Comparison of ENCODE assay signal across 19 cellular contexts in the genomic region with DNA sequence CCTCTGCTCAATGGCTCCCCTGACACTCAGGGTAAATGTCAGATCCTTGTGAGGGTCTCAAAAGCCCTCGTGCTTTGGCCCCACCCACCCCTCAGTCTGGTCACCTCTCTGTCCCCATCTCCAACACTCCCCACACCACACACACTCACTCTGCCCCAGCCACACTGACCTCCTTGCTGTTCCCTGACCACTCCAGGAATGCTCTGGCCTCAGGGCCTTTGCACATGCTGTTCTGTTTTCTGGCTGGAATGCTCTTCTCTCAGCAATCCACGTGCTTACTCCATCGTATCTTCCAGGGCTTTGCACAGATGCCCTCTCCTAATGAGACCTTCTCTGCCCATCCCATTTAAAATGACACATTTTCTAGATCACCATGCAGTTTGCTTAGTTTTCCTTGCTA. TPM values are rescaled to one million over a fixed set of nuclear protein-coding genes. Genes with fewer than 3 reads are reported as not detected.
DNase-seq lines count a peak whose midpoint lies in the region; ATAC-seq and TF ChIP-seq lines count a peak whose summit lies in the region.
"Had no signal": no experiment of that assay in that cellular context is flagged by ENCODE, and none has a peak within 500 bp of the region (broad histone marks: within the 10 kb centered on the region; RNA-seq: fewer than 3 reads in every experiment).

No MANE protein-coding gene starts in this region.

- H3K27ac ChIP-seq in H9 (ENCODE audit: insufficient read length, low read depth, low read length) = no peak overlapping the region
- H3K27ac ChIP-seq in smooth muscle cell (ENCODE audit: low read depth) = peak overlapping the region; percentile 86
- H3K27ac ChIP-seq: Peyer's patch had no signal

- H2BK5ac ChIP-seq in H9 (ENCODE audit: insufficient read length, low read length) = no peak overlapping the region

- H3K36me3 Mint-ChIP-seq in H9 (ENCODE audit: insufficient read depth in 1 of 3, low read depth in 3 of 3) (peaks cover 0 to 5% (median 0%) of the 10 kb centered on the region in 3 experiments; a peak in 2 of 7 replicates), naive B cell (no peaks in the 10 kb centered on the region)
- H3K36me3 Mint-ChIP-seq in dendritic cell treated with granulocyte-macrophage colony-stimulating factor and Interleukin-4, amounts not matched to agents 40 ng/mL and 50 ng/mL, for 4 days (ENCODE audit: low read depth) = no peaks in the 10 kb centered on the region
- H3K36me3 Mint-ChIP-seq: CD8-positive, alpha-beta T cell had no signal

- H3K4me2 ChIP-seq in H9 (ENCODE audit: insufficient read depth, insufficient read length, low read length) = no peak overlapping the region
- H3K4me2 ChIP-seq in smooth muscle cell = peak overlapping the region; percentile 77

- no peaks in the 10 kb centered on the region for H3K36me3 ChIP-seq in smooth muscle cell (ENCODE audit: low read depth)
- H3K36me3 ChIP-seq: Peyer's patch had no signal

- H3K9ac ChIP-seq in H9 (ENCODE audit: extremely low read depth, insufficient read length, low read length) (no peak overlapping the region), smooth muscle cell (ENCODE audit: low read depth) (no peak overlapping the region)

- H3K79me2 ChIP-seq in H9 (ENCODE audit: insufficient read depth, low read length) (no peaks in the 10 kb centered on the region), smooth muscle cell (ENCODE audit: low read depth) (peaks cover 68% of the 10 kb centered on the region)

- H3K79me1 ChIP-seq in H9 (ENCODE audit: insufficient read depth, low read depth, low read length, poor library complexity, severe bottlenecking) = no peaks in the 10 kb centered on the region

- H3K4me3 Mint-ChIP-seq in H9 (no peak overlapping the region), naive B cell (peak overlapping the region in 1 of 8 donors; percentile 36)
- no peak overlapping the region for H3K4me3 Mint-ChIP-seq in dendritic cell treated with granulocyte-macrophage colony-stimulating factor and Interleukin-4, amounts not matched to agents 40 ng/mL and 50 ng/mL, for 4 days
- H3K4me3 Mint-ChIP-seq: CD8-positive, alpha-beta T cell had no signal

- H3K9me3 ChIP-seq in H9 (ENCODE audit: control insufficient read depth, low read depth, low read length) = no peaks in the 10 kb centered on the region
- no peaks in the 10 kb centered on the region for H3K9me3 ChIP-seq in smooth muscle cell (replicated peaks; ENCODE audit: low read depth)
- H3K9me3 ChIP-seq: Peyer's patch had no signal

- H2BK15ac ChIP-seq in H9 (ENCODE audit: low read depth, low read length) = no peak overlapping the region

- H3F3A ChIP-seq in smooth muscle cell (ENCODE audit: low read depth) = peaks cover 7% of the 10 kb centered on the region

- H2BK12ac ChIP-seq in H9 (ENCODE audit: insufficient read length, low read depth, low read length) = no peak overlapping the region

- H3K4me1 Mint-ChIP-seq in H9 (peaks cover 20 to 21% of the 10 kb centered on the region in 2 experiments), naive B cell (peaks cover 31 to 61% (median 37%) of the 10 kb centered on the region in 3 donors)
- peaks cover 73% of the 10 kb centered on the region for H3K4me1 Mint-ChIP-seq in dendritic cell treated with granulocyte-macrophage colony-stimulating factor and Interleukin-4, amounts not matched to agents 40 ng/mL and 50 ng/mL, for 4 days (ENCODE audit: low read depth)

- no peak overlapping the region for H3K4me3 ChIP-seq in smooth muscle cell
- H3K4me3 ChIP-seq: Peyer's patch had no signal

- no peak overlapping the region for H3K14ac ChIP-seq in H9 (ENCODE audit: insufficient read depth, low read length)

- no CpG with 5 or more reads among the region's 3 CpGs for WGBS in H9 (ENCODE audit: extremely low coverage, insufficient read length, low lambda C conversion rate)
- WGBS in smooth muscle cell (ENCODE audit: low lambda C conversion rate) = 71% methylated on average over 3 of the region's 3 CpGs

- intact Hi-C loops in dendritic cell treated with granulocyte-macrophage colony-stimulating factor and Interleukin-4, amounts not matched to agents 40 ng/mL and 50 ng/mL, for 4 days (cut with micrococcal nuclease) = no loop called here

- no peak overlapping the region for H3T11ph ChIP-seq in H9 (ENCODE audit: low read length)

- no peak overlapping the region for H3K23ac ChIP-seq in H9 (ENCODE audit: insufficient read length, low read depth, low read length)

- ATAC-seq in naive B cell (ENCODE audit: low read depth in 2 of 2) (no peak), GM21723 (IDR thresholded peaks at IDR 0.05; ENCODE audit: unreplicated experiment) (no peak)
- ATAC-seq: CD8-positive, alpha-beta T cell; SK-N-SH treated with all-trans-retinoic acid at 6 μM for 48 hours had no signal

- H2AK5ac ChIP-seq in H9 (ENCODE audit: insufficient read length, low read length) = no peak overlapping the region

- peaks cover 4 to 5% of the 10 kb centered on the region in 2 experiments; a peak in 4 of 5 replicates for H3K9me3 Mint-ChIP-seq in H9
- no peaks in the 10 kb centered on the region for H3K9me3 Mint-ChIP-seq in dendritic cell treated with granulocyte-macrophage colony-stimulating factor and Interleukin-4, amounts not matched to agents 40 ng/mL and 50 ng/mL, for 4 days
- no peaks in the 10 kb centered on the region for H3K9me3 Mint-ChIP-seq in naive B cell
- H3K9me3 Mint-ChIP-seq: CD8-positive, alpha-beta T cell had no signal

- peak overlapping the region in 1 of 3 experiments; percentile 8; a peak in 1 of 7 replicates for H3K27ac Mint-ChIP-seq in H9
- H3K27ac Mint-ChIP-seq in dendritic cell treated with granulocyte-macrophage colony-stimulating factor and Interleukin-4, amounts not matched to agents 40 ng/mL and 50 ng/mL, for 4 days = peak overlapping the region; percentile 86
- H3K27ac Mint-ChIP-seq in naive B cell = peak overlapping the region; percentile 5 to 77 (median 53)
- H3K27ac Mint-ChIP-seq: CD8-positive, alpha-beta T cell had no signal

- no peak for TF ChIP-seq CTCF in H9 (conservative IDR thresholded peaks at IDR 0.05)
- TF ChIP-seq CTCF in smooth muscle cell (IDR thresholded peaks at IDR 0.05; ENCODE audit: borderline replicate concordance, insufficient read depth, poor library complexity, severe bottlenecking) = no peak

- no peak overlapping the region for H4K8ac ChIP-seq in H9 (replicated peaks; ENCODE audit: insufficient read length, low read depth, low read length)

- no peak overlapping the region for H2BK20ac ChIP-seq in H9 (ENCODE audit: low read depth, low read length, poor library complexity, severe bottlenecking)

- H3K27me3 ChIP-seq in H9 (ENCODE audit: insufficient read depth, low read length) (no peaks in the 10 kb centered on the region), smooth muscle cell (ENCODE audit: low read depth) (no peaks in the 10 kb centered on the region)
- H3K27me3 ChIP-seq: Peyer's patch had no signal

- no peak overlapping the region for H4K5ac ChIP-seq in H9 (ENCODE audit: insufficient read length, low read depth, low read length)

- no peak overlapping the region for H3K4ac ChIP-seq in H9 (ENCODE audit: low read depth, low read length)

- H3K4me1 ChIP-seq in H9 (ENCODE audit: insufficient read depth, low read length) (0 out of 2 replicates have a peak, but pooled peaks cover 5% of the 10 kb centered on the region), smooth muscle cell (ENCODE audit: low read depth) (peaks cover 19% of the 10 kb centered on the region)

- no peak overlapping the region for H3K18ac ChIP-seq in H9 (ENCODE audit: insufficient read length, low read depth, low read length)

- H4K20me1 ChIP-seq in H9 (ENCODE audit: control insufficient read depth, insufficient read depth, insufficient read length) = no peaks in the 10 kb centered on the region
- H4K20me1 ChIP-seq in smooth muscle cell (ENCODE audit: low read depth) = peaks cover 58% of the 10 kb centered on the region

- no peak for DNase-seq in H9
- DNase-seq in naive B cell = no peak
- DNase-seq in smooth muscle cell (lab: John Stamatoyannopoulos, UW; ENCODE audit: unreplicated experiment) = no peak
- DNase-seq in HK-2 (ENCODE audit: unreplicated experiment) = no peak
- DNase-seq in COLO668 (lab: John Stamatoyannopoulos, UW; ENCODE audit: unreplicated experiment) = no peak
- DNase-seq: Calu3; CD8-positive, alpha-beta T cell; DMS153; MM.1S; NCI-H1048; NCI-H1417 treated with DMSO at 0.1 percent for 48 hours; NCI-H187; NCI-H446 treated with DMSO at 0.1 percent for 48 hours; NCI-H748 treated with DMSO at 0.1 percent for 48 hours; NK-92 treated with Interleukin-12 subunit alpha and Interleukin-12 subunit beta, amount 100 ng/mL, for 24 hours; Peyer's patch had no signal

- no peak overlapping the region for H2BK120ac ChIP-seq in H9 (ENCODE audit: low read depth, low read length, poor library complexity, severe bottlenecking)

- no peaks in the 10 kb centered on the region; the same call in none of the 2 replicates for H3K27me3 Mint-ChIP-seq in H9 (ENCODE audit: low read depth)
- H3K27me3 Mint-ChIP-seq in dendritic cell treated with granulocyte-macrophage colony-stimulating factor and Interleukin-4, amounts not matched to agents 40 ng/mL and 50 ng/mL, for 4 days = no peaks in the 10 kb centered on the region
- H3K27me3 Mint-ChIP-seq in naive B cell = no peaks in the 10 kb centered on the region

- H2AFZ ChIP-seq in H9 (ENCODE audit: low read length) (no peak overlapping the region), smooth muscle cell (ENCODE audit: low read depth) (no peak overlapping the region)

- no peaks in the 10 kb centered on the region for H3K23me2 ChIP-seq in H9 (ENCODE audit: insufficient read length, low read depth, low read length, poor library complexity, severe bottlenecking)

- H3K56ac ChIP-seq in H9 (ENCODE audit: insufficient read length, low read depth, low read length) = no peak overlapping the region

- H4K91ac ChIP-seq in H9 (ENCODE audit: insufficient read length, low read depth, low read length) = peak overlapping the region; percentile 8

RNA-seq across cellular contexts. Expression of a gene that starts 28.2 kb away (rescaled TPM):
- 4.8 and 6.0 TPM in 2 replicates for total RNA-seq in H9 (2021)
- 1 to 10 TPM in 5 of 6 donors, not detected in 1; 1.1 to 3.6 (median 1.8) TPM for polyA plus RNA-seq in naive B cell (ENCODE audit: low read depth in 6 of 6)
- total RNA-seq in smooth muscle cell = 103 and 127 TPM in 2 replicates
- polyA plus RNA-seq in smooth muscle cell = 73.9 and 86.8 TPM in 2 replicates

Comparison
In these comparisons a context has a peak if more than half of its experiments do, and no peak if none do; other contexts are left out.
1. RNA of a gene that starts 28.2 kb away (total RNA-seq): 103 to 127 TPM in smooth muscle cell; 4.8 to 6.0 TPM in H9; every median in the first group is over 10 times any median in the second.